In genomic region chr15:76470691-76471090, GRCh38 we compare ENCODE assay signal across 26 cellular contexts.
A peak's percentile ranks its signal among the peaks of the same experiment; 100 is the strongest.
DNase-seq lines count a peak whose midpoint lies in the region; ATAC-seq and TF ChIP-seq lines count a peak whose summit lies in the region.
"Had no signal": no experiment of that assay in that cellular context is flagged by ENCODE, and none has a peak within 500 bp of the region (broad histone marks: within the 10 kb centered on the region; RNA-seq: fewer than 3 reads in every experiment).

No MANE protein-coding gene starts in this region.

- no peaks in the 10 kb centered on the region for H3K27me3 ChIP-seq in body of pancreas
- H3K27me3 ChIP-seq: ascending aorta, colonic mucosa, heart left ventricle, right lobe of liver, uterus had no signal

- H3K27ac Mint-ChIP-seq in HFFc6 (no peak overlapping the region), progenitor cell of endocrine pancreas (no peak overlapping the region)
- no peak overlapping the region for H3K27ac Mint-ChIP-seq in T-helper 2 cell treated with Interferon-gamma antibody and Interleukin-4, amounts not matched to agents 5 μg/mL and 100 μg/mL, for 36 hours
- H3K27ac Mint-ChIP-seq: activated naive CD4-positive, alpha-beta T cell treated with anti-CD3 and anti-CD28 coated beads, Interleukin-2, amount 10 ng/mL, durations not matched to agents 7 days and 5 days; CD4-positive, alpha-beta T cell; endodermal cell; mesothelial cell of epicardium; natural killer cell had no signal

- TF ChIP-seq CTCF in HFFc6 (IDR thresholded peaks at IDR 0.05) (no peak), progenitor cell of endocrine pancreas (IDR thresholded peaks at IDR 0.05; ENCODE audit: unreplicated experiment) (no peak), body of pancreas (IDR thresholded peaks at IDR 0.05) (no peak)

- intact Hi-C loops in body of pancreas (cut with DNase I), result no loop called here

- H3K4me3 Mint-ChIP-seq in HFFc6 (no peak overlapping the region), progenitor cell of endocrine pancreas (ENCODE audit: low read depth) (no peak overlapping the region)
- no peak overlapping the region for H3K4me3 Mint-ChIP-seq in T-helper 2 cell treated with Interferon-gamma antibody and Interleukin-4, amounts not matched to agents 5 μg/mL and 100 μg/mL, for 36 hours
- H3K4me3 Mint-ChIP-seq: activated naive CD4-positive, alpha-beta T cell treated with anti-CD3 and anti-CD28 coated beads, Interleukin-2, amount 10 ng/mL, durations not matched to agents 7 days and 5 days; activated T-cell treated with anti-CD3 and anti-CD28 coated beads, Interleukin-2, amount 50 U/mL, for 4 hours; CD4-positive, alpha-beta T cell; endodermal cell; mesothelial cell of epicardium; natural killer cell had no signal

- DNase-seq in AG08395 (ENCODE audit: low spot score) (peak; percentile 41), HFFc6 (peak; percentile 30), astrocyte of the hippocampus (ENCODE audit: low read depth, low spot score) (peak; percentile 86), iris pigment epithelial cell (ENCODE audit: low read depth) (peak; percentile 65), progenitor cell of endocrine pancreas (ENCODE audit: low spot score, unreplicated experiment) (no peak), NCI-H524 (lab: John Stamatoyannopoulos, UW) (no peak), body of pancreas (no peak)
- DNase-seq in T-helper 2 cell treated with Interferon-gamma antibody and Interleukin-4, amounts not matched to agents 5 μg/mL and 100 μg/mL, for 36 hours (ENCODE audit: low spot score), result no peak
- DNase-seq: activated naive CD4-positive, alpha-beta T cell treated with anti-CD3 and anti-CD28 coated beads, Interleukin-2, amount 10 ng/mL, durations not matched to agents 7 days and 5 days; activated T-cell treated with anti-CD3 and anti-CD28 coated beads, Interleukin-2, amount 50 U/mL, for 4 hours; CD4-positive, alpha-beta T cell; colonic mucosa; endodermal cell; heart left ventricle; natural killer cell; NCI-H2171 treated with DMSO at 0.1 percent for 48 hours; NCI-H69; right lobe of liver; stimulated activated CD8-positive, alpha-beta memory T cell treated with anti-CD3 and anti-CD28 coated beads, Interleukin-4, amount 100 ng/mL, for 48 hours; substantia nigra; SW 1271; uterus had no signal

- H3K36me3 Mint-ChIP-seq in HFFc6 (ENCODE audit: low read depth), result peaks cover 15% of the 10 kb centered on the region
- peaks cover 23% of the 10 kb centered on the region for H3K36me3 Mint-ChIP-seq in progenitor cell of endocrine pancreas (ENCODE audit: insufficient read depth)
- H3K36me3 Mint-ChIP-seq in T-helper 2 cell treated with Interferon-gamma antibody and Interleukin-4, amounts not matched to agents 5 μg/mL and 100 μg/mL, for 36 hours (ENCODE audit: low read depth), result peaks cover 17% of the 10 kb centered on the region

- peaks cover 13% of the 10 kb centered on the region for H3K9me3 Mint-ChIP-seq in HFFc6
- peaks cover 15% of the 10 kb centered on the region for H3K9me3 Mint-ChIP-seq in progenitor cell of endocrine pancreas (ENCODE audit: low read depth)
- peaks cover 17% of the 10 kb centered on the region for H3K9me3 Mint-ChIP-seq in T-helper 2 cell treated with Interferon-gamma antibody and Interleukin-4, amounts not matched to agents 5 μg/mL and 100 μg/mL, for 36 hours

- H3K4me1 Mint-ChIP-seq in HFFc6 (ENCODE audit: low read depth), result peaks cover 15% of the 10 kb centered on the region
- H3K4me1 Mint-ChIP-seq in progenitor cell of endocrine pancreas (ENCODE audit: low read depth), result no peaks in the 10 kb centered on the region
- peaks cover 2% of the 10 kb centered on the region for H3K4me1 Mint-ChIP-seq in T-helper 2 cell treated with Interferon-gamma antibody and Interleukin-4, amounts not matched to agents 5 μg/mL and 100 μg/mL, for 36 hours (ENCODE audit: low read depth)
- H3K4me1 Mint-ChIP-seq: endodermal cell, mesothelial cell of epicardium, natural killer cell had no signal

- no peaks in the 10 kb centered on the region for H3K9me3 ChIP-seq in body of pancreas
- H3K9me3 ChIP-seq: colonic mucosa, HAP-1, right lobe of liver, uterus had no signal

- H3K4me1 ChIP-seq in body of pancreas, result no peaks in the 10 kb centered on the region
- H3K4me1 ChIP-seq: ascending aorta, colonic mucosa, heart left ventricle, right lobe of liver, uterus had no signal

- no peak overlapping the region for H3K4me3 ChIP-seq in body of pancreas
- H3K4me3 ChIP-seq: ascending aorta, colonic mucosa, HAP-1, heart left ventricle, right lobe of liver, uterus had no signal

- H3K27ac ChIP-seq in body of pancreas, result no peak overlapping the region
- H3K27ac ChIP-seq: ascending aorta, colonic mucosa, heart left ventricle, right lobe of liver, uterus had no signal

- peaks cover 0 to 3% of the 10 kb centered on the region in 2 donors for H3K36me3 ChIP-seq in body of pancreas (replicated peaks in 1 of 2; ENCODE audit: insufficient read depth in 1 of 2, low read depth in 2 of 2)
- H3K36me3 ChIP-seq: colonic mucosa, HAP-1, uterus had no signal

- ATAC-seq in body of pancreas, result no peak
- ATAC-seq: activated T-cell treated with anti-CD3 and anti-CD28 coated beads, Interleukin-2, amount 50 U/mL, for 4 hours; heart left ventricle; left lobe of liver; natural killer cell; right lobe of liver had no signal

- TF ChIP-seq POLR2A in body of pancreas (IDR thresholded peaks at IDR 0.05), result no peak

- H3K27me3 Mint-ChIP-seq in HFFc6 (ENCODE audit: insufficient read depth) (no peaks in the 10 kb centered on the region), progenitor cell of endocrine pancreas (no peaks in the 10 kb centered on the region)
- H3K27me3 Mint-ChIP-seq in T-helper 2 cell treated with Interferon-gamma antibody and Interleukin-4, amounts not matched to agents 5 μg/mL and 100 μg/mL, for 36 hours (ENCODE audit: low read depth), result no peaks in the 10 kb centered on the region
- H3K27me3 Mint-ChIP-seq: activated naive CD4-positive, alpha-beta T cell treated with anti-CD3 and anti-CD28 coated beads, Interleukin-2, amount 10 ng/mL, durations not matched to agents 7 days and 5 days; CD4-positive, alpha-beta T cell had no signal

Comparison
In these comparisons a context has a peak if more than half of its experiments do, and no peak if none do; other contexts are left out.
1. DNase-seq: peak in AG08395 (single experiment), HFFc6 (single experiment), astrocyte of the hippocampus (single experiment) and iris pigment epithelial cell (single experiment); none in progenitor cell of endocrine pancreas (single experiment), NCI-H524 (0 of 2), body of pancreas (0 of 4) and T-helper 2 cell treated with Interferon-gamma antibody and Interleukin-4, amounts not matched to agents 5 μg/mL and 100 μg/mL, for 36 hours (single experiment).